1 cellular context compared by ENCODE assay signal in the genomic region with DNA sequence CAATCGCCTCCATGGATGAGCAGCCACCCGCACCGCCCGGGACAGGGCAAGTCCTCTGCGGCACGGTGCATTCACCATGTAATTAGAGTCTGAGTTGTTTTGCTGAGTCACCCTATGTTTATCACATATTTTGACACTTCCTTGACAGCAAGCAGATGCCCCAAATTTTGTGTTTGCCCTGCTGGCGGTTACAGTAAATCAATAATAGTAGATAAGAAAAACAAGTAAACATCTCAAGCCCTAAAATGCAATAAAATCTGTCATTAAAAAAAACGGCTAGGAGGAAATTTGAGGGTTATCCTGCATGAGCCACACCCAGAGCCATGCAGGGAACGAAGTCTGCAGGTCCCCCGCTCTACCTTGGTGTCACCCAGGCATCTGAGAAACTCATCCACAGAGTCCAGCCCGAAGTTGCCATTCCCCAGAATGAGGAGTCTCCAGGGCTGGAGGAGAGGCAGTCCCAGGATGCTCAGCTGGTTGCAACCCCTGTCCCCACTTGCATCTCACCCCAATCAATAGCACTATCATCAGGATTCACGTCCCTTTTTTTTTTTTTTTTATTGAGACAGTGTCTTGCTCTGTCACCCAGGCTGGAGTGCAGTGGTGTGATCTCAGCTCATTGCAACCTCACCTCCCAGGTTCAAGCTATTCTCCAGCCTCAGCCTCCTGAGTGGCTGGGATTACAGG.
TF ChIP-seq lines count a peak whose summit lies in the region.

No MANE protein-coding gene starts in this region.

TF ChIP-seq in K562, 482 proteins besides CTCF, POLR2A, EP300 and RAD21 (continued from another document and continues in another):
- TF ChIP-seq, protein P1, sequence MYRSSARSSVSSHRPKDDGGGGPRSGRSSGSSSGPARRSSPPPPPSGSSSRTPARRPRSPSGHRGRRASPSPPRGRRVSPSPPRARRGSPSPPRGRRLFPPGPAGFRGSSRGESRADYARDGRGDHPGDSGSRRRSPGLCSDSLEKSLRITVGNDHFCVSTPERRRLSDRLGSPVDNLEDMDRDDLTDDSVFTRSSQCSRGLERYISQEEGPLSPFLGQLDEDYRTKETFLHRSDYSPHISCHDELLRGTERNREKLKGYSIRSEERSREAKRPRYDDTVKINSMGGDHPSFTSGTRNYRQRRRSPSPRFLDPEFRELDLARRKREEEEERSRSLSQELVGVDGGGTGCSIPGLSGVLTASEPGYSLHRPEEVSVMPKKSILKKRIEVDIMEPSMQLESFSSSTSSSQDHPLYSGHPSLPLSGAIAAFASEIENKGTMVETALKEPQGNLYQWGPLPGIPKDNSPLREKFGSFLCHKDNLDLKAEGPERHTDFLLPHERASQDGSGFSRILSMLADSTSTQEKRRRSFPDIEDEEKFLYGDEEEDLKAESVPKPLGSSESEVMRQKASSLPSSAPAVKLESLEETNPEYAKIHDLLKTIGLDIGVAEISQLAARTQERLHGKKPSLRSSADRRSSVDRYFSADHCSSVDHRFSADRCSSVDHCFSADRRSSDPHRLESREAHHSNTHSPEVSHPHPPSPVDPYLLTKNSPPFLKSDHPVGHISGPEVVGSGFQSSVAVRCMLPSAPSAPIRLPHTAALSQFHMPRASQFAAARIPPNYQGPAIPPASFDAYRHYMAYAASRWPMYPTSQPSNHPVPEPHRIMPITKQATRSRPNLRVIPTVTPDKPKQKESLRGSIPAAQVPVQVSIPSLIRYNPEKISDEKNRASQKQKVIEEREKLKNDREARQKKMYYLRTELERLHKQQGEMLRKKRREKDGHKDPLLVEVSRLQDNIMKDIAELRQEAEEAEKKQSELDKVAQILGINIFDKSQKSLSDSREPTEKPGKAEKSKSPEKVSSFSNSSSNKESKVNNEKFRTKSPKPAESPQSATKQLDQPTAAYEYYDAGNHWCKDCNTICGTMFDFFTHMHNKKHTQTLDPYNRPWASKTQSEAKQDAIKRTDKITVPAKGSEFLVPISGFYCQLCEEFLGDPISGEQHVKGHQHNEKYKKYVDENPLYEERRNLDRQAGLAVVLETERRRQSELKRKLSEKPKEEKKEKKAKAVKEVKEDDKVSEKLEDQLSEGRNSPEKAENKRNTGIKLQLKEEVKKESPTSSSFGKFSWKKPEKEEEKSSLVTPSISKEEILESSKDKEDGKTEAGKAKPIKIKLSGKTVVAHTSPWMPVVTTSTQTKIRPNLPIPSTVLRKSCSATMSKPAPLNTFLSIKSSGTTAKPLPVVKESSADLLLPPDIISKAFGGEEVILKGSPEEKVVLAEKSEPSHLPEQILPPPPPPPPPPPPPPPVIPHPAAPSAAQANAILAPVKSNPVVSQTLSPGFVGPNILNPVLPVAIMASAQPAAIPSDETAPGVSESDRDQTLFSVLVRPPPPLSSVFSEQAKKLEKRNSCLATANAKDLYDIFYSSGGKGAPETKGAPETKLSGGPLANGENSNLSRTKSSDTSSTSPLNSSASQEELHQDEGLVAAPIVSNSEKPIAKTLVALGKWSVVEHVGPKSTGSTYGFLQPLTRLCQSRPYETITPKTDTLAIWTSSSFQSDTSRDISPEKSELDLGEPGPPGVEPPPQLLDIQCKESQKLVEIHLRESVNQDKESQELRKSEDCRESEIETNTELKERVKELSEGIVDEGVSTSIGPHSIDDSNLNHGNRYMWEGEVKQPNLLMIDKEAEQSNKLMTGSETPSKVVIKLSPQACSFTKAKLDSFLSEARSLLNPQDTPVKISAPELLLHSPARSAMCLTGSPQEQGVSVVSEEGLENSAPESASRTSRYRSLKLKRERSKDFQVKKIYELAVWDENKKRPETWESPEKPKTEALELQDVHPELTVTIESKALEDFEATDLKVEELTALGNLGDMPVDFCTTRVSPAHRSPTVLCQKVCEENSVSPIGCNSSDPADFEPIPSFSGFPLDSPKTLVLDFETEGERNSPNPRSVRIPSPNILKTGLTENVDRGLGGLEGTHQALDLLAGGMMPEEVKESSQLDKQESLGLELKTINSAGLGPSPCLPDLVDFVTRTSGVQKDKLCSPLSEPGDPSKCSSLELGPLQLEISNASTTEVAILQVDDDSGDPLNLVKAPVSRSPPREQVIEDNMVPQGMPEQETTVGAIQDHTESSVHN (IDR thresholded peaks at IDR 0.05; ENCODE audit: borderline replicate concordance in 1 of 2, low read depth in 1 of 2), result peak in 1 of 2 experiments; percentile 61; a peak in 1 of 4 replicates
- TF ChIP-seq MCM7 (IDR thresholded peaks at IDR 0.05) (no peak), ZNF586 (CRISPR knock-in tag; conservative IDR thresholded peaks at IDR 0.05) (no peak), ZFP1 (CRISPR knock-in tag; IDR thresholded peaks at IDR 0.05) (no peak), NCOA2 (IDR thresholded peaks at IDR 0.05; ENCODE audit: partially characterized antibody in 2 of 2) (no peak), NCOA4 (IDR thresholded peaks at IDR 0.05; ENCODE audit: partially characterized antibody) (no peak), CHD4 (IDR thresholded peaks at IDR 0.05; ENCODE audit: insufficient read depth, insufficient replicate concordance, low read depth, low read length, poor library complexity, severe bottlenecking) (peak; percentile 18), TAF15 (IDR thresholded peaks at IDR 0.05; ENCODE audit: low read depth, low read length) (no peak), DIDO1 (tag; IDR thresholded peaks at IDR 0.05; ENCODE audit: low read depth) (no peak), JUNB (CRISPR knock-in tag; conservative IDR thresholded peaks at IDR 0.05) (0 out of 2 replicates have a peak, but pooled peaks have one; percentile 2), GABPB2 (CRISPR knock-in tag; conservative IDR thresholded peaks at IDR 0.05) (no peak), ZNF57 (CRISPR knock-in tag; IDR thresholded peaks at IDR 0.05) (no peak), ZNF644 (tag; IDR thresholded peaks at IDR 0.05; ENCODE audit: low read depth) (no peak), SLC30A9 (CRISPR knock-in tag; IDR thresholded peaks at IDR 0.05) (no peak), BRF1 (IDR thresholded peaks at IDR 0.05; ENCODE audit: borderline replicate concordance, extremely low read depth, insufficient read length) (no peak), MCM3 (IDR thresholded peaks at IDR 0.05) (no peak), DPF2 (IDR thresholded peaks at IDR 0.05) (peak; percentile 92), TCF7L2 (IDR thresholded peaks at IDR 0.05; ENCODE audit: low read depth, low read length) (no peak), ERF (CRISPR knock-in tag; IDR thresholded peaks at IDR 0.05) (0 out of 2 replicates have a peak, but pooled peaks have one; percentile 23), PRMT5 (CRISPR knock-in tag; IDR thresholded peaks at IDR 0.05) (no peak), KLF1 (tag; IDR thresholded peaks at IDR 0.05) (no peak)
- TF ChIP-seq, protein P2, sequence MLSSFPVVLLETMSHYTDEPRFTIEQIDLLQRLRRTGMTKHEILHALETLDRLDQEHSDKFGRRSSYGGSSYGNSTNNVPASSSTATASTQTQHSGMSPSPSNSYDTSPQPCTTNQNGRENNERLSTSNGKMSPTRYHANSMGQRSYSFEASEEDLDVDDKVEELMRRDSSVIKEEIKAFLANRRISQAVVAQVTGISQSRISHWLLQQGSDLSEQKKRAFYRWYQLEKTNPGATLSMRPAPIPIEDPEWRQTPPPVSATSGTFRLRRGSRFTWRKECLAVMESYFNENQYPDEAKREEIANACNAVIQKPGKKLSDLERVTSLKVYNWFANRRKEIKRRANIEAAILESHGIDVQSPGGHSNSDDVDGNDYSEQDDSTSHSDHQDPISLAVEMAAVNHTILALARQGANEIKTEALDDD (IDR thresholded peaks at IDR 0.05), result 0 out of 2 replicates have a peak, but pooled peaks have one; percentile 18
- TF ChIP-seq, protein P3, sequence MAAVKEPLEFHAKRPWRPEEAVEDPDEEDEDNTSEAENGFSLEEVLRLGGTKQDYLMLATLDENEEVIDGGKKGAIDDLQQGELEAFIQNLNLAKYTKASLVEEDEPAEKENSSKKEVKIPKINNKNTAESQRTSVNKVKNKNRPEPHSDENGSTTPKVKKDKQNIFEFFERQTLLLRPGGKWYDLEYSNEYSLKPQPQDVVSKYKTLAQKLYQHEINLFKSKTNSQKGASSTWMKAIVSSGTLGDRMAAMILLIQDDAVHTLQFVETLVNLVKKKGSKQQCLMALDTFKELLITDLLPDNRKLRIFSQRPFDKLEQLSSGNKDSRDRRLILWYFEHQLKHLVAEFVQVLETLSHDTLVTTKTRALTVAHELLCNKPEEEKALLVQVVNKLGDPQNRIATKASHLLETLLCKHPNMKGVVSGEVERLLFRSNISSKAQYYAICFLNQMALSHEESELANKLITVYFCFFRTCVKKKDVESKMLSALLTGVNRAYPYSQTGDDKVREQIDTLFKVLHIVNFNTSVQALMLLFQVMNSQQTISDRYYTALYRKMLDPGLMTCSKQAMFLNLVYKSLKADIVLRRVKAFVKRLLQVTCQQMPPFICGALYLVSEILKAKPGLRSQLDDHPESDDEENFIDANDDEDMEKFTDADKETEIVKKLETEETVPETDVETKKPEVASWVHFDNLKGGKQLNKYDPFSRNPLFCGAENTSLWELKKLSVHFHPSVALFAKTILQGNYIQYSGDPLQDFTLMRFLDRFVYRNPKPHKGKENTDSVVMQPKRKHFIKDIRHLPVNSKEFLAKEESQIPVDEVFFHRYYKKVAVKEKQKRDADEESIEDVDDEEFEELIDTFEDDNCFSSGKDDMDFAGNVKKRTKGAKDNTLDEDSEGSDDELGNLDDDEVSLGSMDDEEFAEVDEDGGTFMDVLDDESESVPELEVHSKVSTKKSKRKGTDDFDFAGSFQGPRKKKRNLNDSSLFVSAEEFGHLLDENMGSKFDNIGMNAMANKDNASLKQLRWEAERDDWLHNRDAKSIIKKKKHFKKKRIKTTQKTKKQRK (IDR thresholded peaks at IDR 0.05; ENCODE audit: borderline replicate concordance, low read depth, low read length), result no peak
- TF ChIP-seq, protein P4, sequence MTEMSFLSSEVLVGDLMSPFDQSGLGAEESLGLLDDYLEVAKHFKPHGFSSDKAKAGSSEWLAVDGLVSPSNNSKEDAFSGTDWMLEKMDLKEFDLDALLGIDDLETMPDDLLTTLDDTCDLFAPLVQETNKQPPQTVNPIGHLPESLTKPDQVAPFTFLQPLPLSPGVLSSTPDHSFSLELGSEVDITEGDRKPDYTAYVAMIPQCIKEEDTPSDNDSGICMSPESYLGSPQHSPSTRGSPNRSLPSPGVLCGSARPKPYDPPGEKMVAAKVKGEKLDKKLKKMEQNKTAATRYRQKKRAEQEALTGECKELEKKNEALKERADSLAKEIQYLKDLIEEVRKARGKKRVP (CRISPR knock-in tag; IDR thresholded peaks at IDR 0.05), result no peak
- TF ChIP-seq, protein P5, sequence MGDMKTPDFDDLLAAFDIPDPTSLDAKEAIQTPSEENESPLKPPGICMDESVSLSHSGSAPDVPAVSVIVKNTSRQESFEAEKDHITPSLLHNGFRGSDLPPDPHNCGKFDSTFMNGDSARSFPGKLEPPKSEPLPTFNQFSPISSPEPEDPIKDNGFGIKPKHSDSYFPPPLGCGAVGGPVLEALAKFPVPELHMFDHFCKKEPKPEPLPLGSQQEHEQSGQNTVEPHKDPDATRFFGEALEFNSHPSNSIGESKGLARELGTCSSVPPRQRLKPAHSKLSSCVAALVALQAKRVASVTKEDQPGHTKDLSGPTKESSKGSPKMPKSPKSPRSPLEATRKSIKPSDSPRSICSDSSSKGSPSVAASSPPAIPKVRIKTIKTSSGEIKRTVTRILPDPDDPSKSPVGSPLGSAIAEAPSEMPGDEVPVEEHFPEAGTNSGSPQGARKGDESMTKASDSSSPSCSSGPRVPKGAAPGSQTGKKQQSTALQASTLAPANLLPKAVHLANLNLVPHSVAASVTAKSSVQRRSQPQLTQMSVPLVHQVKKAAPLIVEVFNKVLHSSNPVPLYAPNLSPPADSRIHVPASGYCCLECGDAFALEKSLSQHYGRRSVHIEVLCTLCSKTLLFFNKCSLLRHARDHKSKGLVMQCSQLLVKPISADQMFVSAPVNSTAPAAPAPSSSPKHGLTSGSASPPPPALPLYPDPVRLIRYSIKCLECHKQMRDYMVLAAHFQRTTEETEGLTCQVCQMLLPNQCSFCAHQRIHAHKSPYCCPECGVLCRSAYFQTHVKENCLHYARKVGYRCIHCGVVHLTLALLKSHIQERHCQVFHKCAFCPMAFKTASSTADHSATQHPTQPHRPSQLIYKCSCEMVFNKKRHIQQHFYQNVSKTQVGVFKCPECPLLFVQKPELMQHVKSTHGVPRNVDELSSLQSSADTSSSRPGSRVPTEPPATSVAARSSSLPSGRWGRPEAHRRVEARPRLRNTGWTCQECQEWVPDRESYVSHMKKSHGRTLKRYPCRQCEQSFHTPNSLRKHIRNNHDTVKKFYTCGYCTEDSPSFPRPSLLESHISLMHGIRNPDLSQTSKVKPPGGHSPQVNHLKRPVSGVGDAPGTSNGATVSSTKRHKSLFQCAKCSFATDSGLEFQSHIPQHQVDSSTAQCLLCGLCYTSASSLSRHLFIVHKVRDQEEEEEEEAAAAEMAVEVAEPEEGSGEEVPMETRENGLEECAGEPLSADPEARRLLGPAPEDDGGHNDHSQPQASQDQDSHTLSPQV (IDR thresholded peaks at IDR 0.05), result peak; percentile 63; the same call in 1 of the 2 replicates
- TF ChIP-seq, protein P6, sequence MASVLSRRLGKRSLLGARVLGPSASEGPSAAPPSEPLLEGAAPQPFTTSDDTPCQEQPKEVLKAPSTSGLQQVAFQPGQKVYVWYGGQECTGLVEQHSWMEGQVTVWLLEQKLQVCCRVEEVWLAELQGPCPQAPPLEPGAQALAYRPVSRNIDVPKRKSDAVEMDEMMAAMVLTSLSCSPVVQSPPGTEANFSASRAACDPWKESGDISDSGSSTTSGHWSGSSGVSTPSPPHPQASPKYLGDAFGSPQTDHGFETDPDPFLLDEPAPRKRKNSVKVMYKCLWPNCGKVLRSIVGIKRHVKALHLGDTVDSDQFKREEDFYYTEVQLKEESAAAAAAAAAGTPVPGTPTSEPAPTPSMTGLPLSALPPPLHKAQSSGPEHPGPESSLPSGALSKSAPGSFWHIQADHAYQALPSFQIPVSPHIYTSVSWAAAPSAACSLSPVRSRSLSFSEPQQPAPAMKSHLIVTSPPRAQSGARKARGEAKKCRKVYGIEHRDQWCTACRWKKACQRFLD (CRISPR knock-in tag; IDR thresholded peaks at IDR 0.05), result 0 out of 2 replicates have a peak, but pooled peaks have one; percentile 48
- TF ChIP-seq, protein P7, sequence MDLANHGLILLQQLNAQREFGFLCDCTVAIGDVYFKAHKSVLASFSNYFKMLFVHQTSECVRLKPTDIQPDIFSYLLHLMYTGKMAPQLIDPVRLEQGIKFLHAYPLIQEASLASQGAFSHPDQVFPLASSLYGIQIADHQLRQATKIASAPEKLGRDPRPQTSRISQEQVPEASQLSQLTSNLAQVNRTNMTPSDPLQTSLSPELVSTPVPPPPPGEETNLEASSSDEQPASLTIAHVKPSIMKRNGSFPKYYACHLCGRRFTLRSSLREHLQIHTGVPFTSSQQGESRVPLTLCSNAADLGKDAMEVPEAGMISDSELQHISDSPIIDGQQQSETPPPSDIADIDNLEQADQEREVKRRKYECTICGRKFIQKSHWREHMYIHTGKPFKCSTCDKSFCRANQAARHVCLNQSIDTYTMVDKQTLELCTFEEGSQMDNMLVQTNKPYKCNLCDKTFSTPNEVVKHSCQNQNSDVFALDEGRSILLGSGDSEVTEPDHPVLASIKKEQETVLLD (IDR thresholded peaks at IDR 0.05), result no peak
- TF ChIP-seq, protein P8, sequence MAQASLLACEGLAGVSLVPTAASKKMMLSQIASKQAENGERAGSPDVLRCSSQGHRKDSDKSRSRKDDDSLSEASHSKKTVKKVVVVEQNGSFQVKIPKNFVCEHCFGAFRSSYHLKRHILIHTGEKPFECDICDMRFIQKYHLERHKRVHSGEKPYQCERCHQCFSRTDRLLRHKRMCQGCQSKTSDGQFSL (CRISPR knock-in tag; IDR thresholded peaks at IDR 0.05), result no peak
- TF ChIP-seq, protein P8 (tag; IDR thresholded peaks at IDR 0.05), result no peak
- TF ChIP-seq, protein P9, sequence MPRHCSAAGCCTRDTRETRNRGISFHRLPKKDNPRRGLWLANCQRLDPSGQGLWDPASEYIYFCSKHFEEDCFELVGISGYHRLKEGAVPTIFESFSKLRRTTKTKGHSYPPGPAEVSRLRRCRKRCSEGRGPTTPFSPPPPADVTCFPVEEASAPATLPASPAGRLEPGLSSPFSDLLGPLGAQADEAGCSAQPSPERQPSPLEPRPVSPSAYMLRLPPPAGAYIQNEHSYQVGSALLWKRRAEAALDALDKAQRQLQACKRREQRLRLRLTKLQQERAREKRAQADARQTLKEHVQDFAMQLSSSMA (CRISPR knock-in tag; IDR thresholded peaks at IDR 0.05), result no peak
